ENCODE assay signal across 11 cellular contexts in genomic region chr2:98691307-98691706, GRCh38. TPM values are rescaled to one million over a fixed set of nuclear protein-coding genes. Genes with fewer than 3 reads are reported as not detected.
DNase-seq lines count a peak whose midpoint lies in the region; ATAC-seq and TF ChIP-seq lines count a peak whose summit lies in the region.
"Had no signal": no experiment of that assay in that cellular context is flagged by ENCODE, and none has a peak within 500 bp of the region (broad histone marks: within the 10 kb centered on the region; RNA-seq: fewer than 3 reads in every experiment).

No MANE protein-coding gene starts in this region.

- CTCF ChIA-PET in T-cell (lab: Charles Lee), result interaction anchor here in 1 of 2 donors (0.6 to 1.3 kb wide), 5 partner anchors 17 to 42 kb away, joined by 3 to 4 read pairs (median 3); no protein-coding TSS in a partner anchor

- no peaks in the 10 kb centered on the region for H3K9me3 Mint-ChIP-seq in activated T-cell treated with anti-CD3 and anti-CD28 coated beads, Interleukin-2, amount 50 U/mL, for 24 hours
- H3K9me3 Mint-ChIP-seq in T-cell, result no peaks in the 10 kb centered on the region
- H3K9me3 Mint-ChIP-seq in stimulated activated naive CD8-positive, alpha-beta T cell treated with anti-CD3 and anti-CD28 coated beads, Interleukin-15, Interleukin-2, amounts not matched to agents 100 ng/mL and 50 ng/mL, for 24 hours, result no peaks in the 10 kb centered on the region

- no peaks in the 10 kb centered on the region for H3K27me3 Mint-ChIP-seq in activated T-cell treated with anti-CD3 and anti-CD28 coated beads, Interleukin-2, amount 50 U/mL, for 24 hours
- no peaks in the 10 kb centered on the region for H3K27me3 Mint-ChIP-seq in T-cell
- H3K27me3 Mint-ChIP-seq in stimulated activated naive CD8-positive, alpha-beta T cell treated with anti-CD3 and anti-CD28 coated beads, Interleukin-15, Interleukin-2, amounts not matched to agents 100 ng/mL and 50 ng/mL, for 24 hours, result no peaks in the 10 kb centered on the region

- no peak for DNase-seq in activated T-cell treated with anti-CD3 and anti-CD28 coated beads, Interleukin-2, amount 50 U/mL, for 24 hours
- no peak for DNase-seq in activated T-cell treated with anti-CD3 and anti-CD28 coated beads, Interleukin-2, amount 50 U/mL, for 48 hours
- no peak for DNase-seq in T-cell
- DNase-seq in fibroblast of pulmonary artery (ENCODE audit: low read depth), result peak; percentile 14
- no peak for DNase-seq in central memory CD4-positive, alpha-beta T cell
- DNase-seq in GM20000 (ENCODE audit: low spot score), result no peak
- DNase-seq: DND-41, T-helper 9 cell had no signal

- H3K4me3 ChIP-seq in fibroblast of pulmonary artery (replicated peaks; ENCODE audit: low read depth, low read length), result no peak overlapping the region

- TF ChIP-seq CTCF in fibroblast of pulmonary artery (IDR thresholded peaks at IDR 0.05; ENCODE audit: low read length, missing control alignments) (no peak), GM20000 (IDR thresholded peaks at IDR 0.05; ENCODE audit: extremely low read depth, missing control alignments) (no peak)

- H3K36me3 Mint-ChIP-seq in activated T-cell treated with anti-CD3 and anti-CD28 coated beads, Interleukin-2, amount 50 U/mL, for 24 hours (ENCODE audit: low read depth), result peaks cover 10% of the 10 kb centered on the region
- peaks cover 27% of the 10 kb centered on the region for H3K36me3 Mint-ChIP-seq in T-cell
- H3K36me3 Mint-ChIP-seq in stimulated activated naive CD8-positive, alpha-beta T cell treated with anti-CD3 and anti-CD28 coated beads, Interleukin-15, Interleukin-2, amounts not matched to agents 100 ng/mL and 50 ng/mL, for 24 hours (ENCODE audit: low read depth), result peaks cover 3% of the 10 kb centered on the region
- H3K36me3 Mint-ChIP-seq: brain had no signal

- H3K4me3 Mint-ChIP-seq in activated T-cell treated with anti-CD3 and anti-CD28 coated beads, Interleukin-2, amount 50 U/mL, for 24 hours, result no peak overlapping the region
- H3K4me3 Mint-ChIP-seq in T-cell, result no peak overlapping the region
- no peak overlapping the region for H3K4me3 Mint-ChIP-seq in stimulated activated naive CD8-positive, alpha-beta T cell treated with anti-CD3 and anti-CD28 coated beads, Interleukin-15, Interleukin-2, amounts not matched to agents 100 ng/mL and 50 ng/mL, for 24 hours
- H3K4me3 Mint-ChIP-seq: brain had no signal

- POLR2A ChIA-PET in T-cell (lab: Charles Lee), result interaction anchor here (0.6 kb wide), 3 partner anchors 20 to 683 kb away, joined by 3 to 10 read pairs (median 3); no protein-coding TSS in a partner anchor

- peak overlapping the region; percentile 87 for H3K27ac Mint-ChIP-seq in activated T-cell treated with anti-CD3 and anti-CD28 coated beads, Interleukin-2, amount 50 U/mL, for 24 hours
- peak overlapping the region; percentile 64 to 90 for H3K27ac Mint-ChIP-seq in T-cell
- peak overlapping the region; percentile 83 for H3K27ac Mint-ChIP-seq in stimulated activated naive CD8-positive, alpha-beta T cell treated with anti-CD3 and anti-CD28 coated beads, Interleukin-15, Interleukin-2, amounts not matched to agents 100 ng/mL and 50 ng/mL, for 24 hours
- H3K27ac Mint-ChIP-seq: brain had no signal

- H3K4me1 Mint-ChIP-seq in activated T-cell treated with anti-CD3 and anti-CD28 coated beads, Interleukin-2, amount 50 U/mL, for 24 hours (ENCODE audit: low read depth), result peaks cover 86% of the 10 kb centered on the region
- peaks cover 90 to 95% (median 90%) of the 10 kb centered on the region in 3 donors for H3K4me1 Mint-ChIP-seq in T-cell
- H3K4me1 Mint-ChIP-seq in stimulated activated naive CD8-positive, alpha-beta T cell treated with anti-CD3 and anti-CD28 coated beads, Interleukin-15, Interleukin-2, amounts not matched to agents 100 ng/mL and 50 ng/mL, for 24 hours (ENCODE audit: low read depth), result peaks cover 93% of the 10 kb centered on the region
- H3K4me1 Mint-ChIP-seq: brain had no signal

- ATAC-seq in T-cell (replicated peaks in 1 of 4) (peak in 3 of 4 experiments; percentile 53 to 72 (median 59)), GM19023 (IDR thresholded peaks at IDR 0.05; ENCODE audit: unreplicated experiment) (no peak)

RNA-seq across cellular contexts. Expression of gene MGAT4A, which starts 39.6 kb away (rescaled TPM):
- 100 to 1,000 TPM; 185 to 220 (median 199) TPM for total RNA-seq in T-cell
